8 cellular contexts compared by ENCODE assay signal in genomic region chr17:64129515-64129764, GRCh38. TPM values are rescaled to one million over a fixed set of nuclear protein-coding genes. Genes with fewer than 3 reads are reported as not detected.
A peak's percentile ranks its signal among the peaks of the same experiment; 100 is the strongest.
DNase-seq lines count a peak whose midpoint lies in the region; ATAC-seq and TF ChIP-seq lines count a peak whose summit lies in the region.

No MANE protein-coding gene starts in this region.

- H2AK5ac ChIP-seq in mesenchymal stem cell (ENCODE audit: low read length, severe bottlenecking) = no peak overlapping the region

- H3K18ac ChIP-seq in mesenchymal stem cell (ENCODE audit: low read depth in 1 of 2, low read length in 2 of 2) = peak overlapping the region; percentile 95 to 98

- peak overlapping the region; percentile 73 for H2BK120ac ChIP-seq in mesenchymal stem cell (ENCODE audit: low read depth, low read length)

- H3K4ac ChIP-seq in mesenchymal stem cell (ENCODE audit: low read depth in 1 of 2, low read length in 2 of 2) = peak overlapping the region in 1 of 2 experiments; percentile 24

- H3K79me1 ChIP-seq in mesenchymal stem cell (replicated peaks; ENCODE audit: low read length, poor library complexity, severe bottlenecking) = peaks cover 11% of the 10 kb centered on the region

- WGBS in mesenchymal stem cell = 0% methylated on average over 25 of the region's 31 CpGs

- ATAC-seq in HG02970 (IDR thresholded peaks at IDR 0.05; ENCODE audit: low FRiP score, unreplicated experiment) (peak; percentile 18), GM18498 (IDR thresholded peaks at IDR 0.05; ENCODE audit: unreplicated experiment) (no peak)

- peak overlapping the region; percentile 86 to 93 for H3K14ac ChIP-seq in mesenchymal stem cell (ENCODE audit: low read length in 2 of 2)

- peak overlapping the region; percentile 60 for H2AFZ ChIP-seq in mesenchymal stem cell (ENCODE audit: low read depth, low read length)

- peak overlapping the region in 1 of 2 experiments; percentile 23 for H2BK12ac ChIP-seq in mesenchymal stem cell (ENCODE audit: low read length in 2 of 2)

- H4K91ac ChIP-seq in mesenchymal stem cell (ENCODE audit: low read length) = peak overlapping the region; percentile 83

- TF ChIP-seq CTCF in BJ (IDR thresholded peaks at IDR 0.05; ENCODE audit: insufficient read depth, low read depth, low read length) = no peak
- no peak for TF ChIP-seq CTCF in astrocyte of the spinal cord (IDR thresholded peaks at IDR 0.05; ENCODE audit: low read depth, low read length)

- peak overlapping the region; percentile 87 for H3K4me2 ChIP-seq in mesenchymal stem cell (ENCODE audit: low read length, poor library complexity, severe bottlenecking)

- in situ Hi-C loops in astrocyte of the spinal cord (cut with HindIII; ENCODE audit: low sequenced_read_pairs) = no loop called here

- H3K4me1 ChIP-seq in mesenchymal stem cell (ENCODE audit: control insufficient read depth, insufficient read depth, low read depth, low read length) = peaks cover 11% of the 10 kb centered on the region

- POLR2A ChIA-PET in BJ (lab: Charles Lee) = interaction anchor here (2.1 kb wide), 1 partner anchor 16 kb away, joined by 7 read pairs; no protein-coding TSS in a partner anchor

- peak overlapping the region; percentile 90 for H2BK15ac ChIP-seq in mesenchymal stem cell (ENCODE audit: low read depth, poor library complexity, severe bottlenecking)

- no peaks in the 10 kb centered on the region for H3K36me3 ChIP-seq in BJ (ENCODE audit: control insufficient read depth, insufficient read depth, low read length)
- no peaks in the 10 kb centered on the region for H3K36me3 ChIP-seq in mesenchymal stem cell (ENCODE audit: control insufficient read depth in 1 of 2, insufficient read depth in 2 of 2, low read depth in 1 of 2, low read length in 2 of 2)

- peak overlapping the region; percentile 88 for H3K9ac ChIP-seq in mesenchymal stem cell (ENCODE audit: low read length)

- H3K23ac ChIP-seq in mesenchymal stem cell (ENCODE audit: low read length in 2 of 2) = peak overlapping the region; percentile 80 to 98

- peak overlapping the region; percentile 39 for H3K27ac ChIP-seq in mesenchymal stem cell (ENCODE audit: low read length, poor library complexity, severe bottlenecking)

- DNase-seq in BJ (ENCODE audit: low read depth) (no peak), astrocyte of the spinal cord (ENCODE audit: low read depth, low spot score) (no peak), mesenchymal stem cell (no peak), NCI-H1436 (lab: John Stamatoyannopoulos, UW) (no peak), epidermal melanocyte (ENCODE audit: insufficient read length, low spot score) (no peak), NCI-H526 treated with DMSO at 0.1 percent for 48 hours (lab: John Stamatoyannopoulos, UW) (no peak)

- CTCF ChIA-PET in BJ (lab: Yijun Ruan, JAX) = interaction anchor here (1.6 to 17.2 kb wide), 3 partner anchors 16 to 101 kb away, joined by 4 to 388 read pairs (median 58); no protein-coding TSS in a partner anchor

- H3K27me3 ChIP-seq in BJ (ENCODE audit: control insufficient read depth, insufficient read depth, low read length) = no peaks in the 10 kb centered on the region
- H3K27me3 ChIP-seq in mesenchymal stem cell (ENCODE audit: control insufficient read depth in 1 of 2, insufficient read depth in 1 of 2, low read length in 2 of 2) = no peaks in the 10 kb centered on the region

- H2BK5ac ChIP-seq in mesenchymal stem cell (ENCODE audit: low read depth, low read length, poor library complexity, severe bottlenecking) = no peak overlapping the region

- H3K4me3 ChIP-seq in BJ (ENCODE audit: low read depth, low read length) (peak overlapping the region; percentile 69), astrocyte of the spinal cord (ENCODE audit: low read depth, low read length) (peak overlapping the region; percentile 59), mesenchymal stem cell (ENCODE audit: insufficient read depth in 1 of 2, low read depth in 1 of 2, low read length in 2 of 2) (peak overlapping the region; percentile 90 to 95)

- no peaks in the 10 kb centered on the region for H3K9me3 ChIP-seq in mesenchymal stem cell (ENCODE audit: control insufficient read depth, low read length)

- peak overlapping the region; percentile 49 for H4K8ac ChIP-seq in mesenchymal stem cell (ENCODE audit: low read length)

RNA-seq across cellular contexts. Expression of gene ERN1, which starts 0.5 kb away (rescaled TPM):
- polyA plus RNA-seq in BJ (2011; rRNA removed) = 8.5 and 8.6 TPM in 2 replicates
- 10.5 and 14.9 TPM in 2 replicates for polyA minus RNA-seq in BJ (2011; rRNA and poly(A)+ RNA removed)
- polyA plus RNA-seq in mesenchymal stem cell (2013, experiment 1 of 2) = 2.8 TPM
- 3.3 TPM for polyA plus RNA-seq in mesenchymal stem cell (2013, experiment 2 of 2)
